ENCODE assay signal across 12 cellular contexts in genomic region chr5:112312810-112313209, GRCh38.
A peak's percentile ranks its signal among the peaks of the same experiment; 100 is the strongest.
DNase-seq lines count a peak whose midpoint lies in the region; ATAC-seq and TF ChIP-seq lines count a peak whose summit lies in the region.
"Had no signal": no experiment of that assay in that cellular context is flagged by ENCODE, and none has a peak within 500 bp of the region (broad histone marks: within the 10 kb centered on the region; RNA-seq: fewer than 3 reads in every experiment).

No MANE protein-coding gene starts in this region.

- no peaks in the 10 kb centered on the region for H3K9me3 Mint-ChIP-seq in natural killer cell

- no peak overlapping the region for H2AFZ ChIP-seq in IMR-90 (replicated peaks; ENCODE audit: low read length, poor library complexity)

- no peak overlapping the region for H2BK5ac ChIP-seq in IMR-90 (ENCODE audit: low read depth, low read length, poor library complexity, severe bottlenecking)

- H3K4me1 Mint-ChIP-seq in natural killer cell: no peaks in the 10 kb centered on the region

- H3K36me3 Mint-ChIP-seq in natural killer cell: no peaks in the 10 kb centered on the region

- no peak overlapping the region for H4K5ac ChIP-seq in IMR-90 (ENCODE audit: low read depth, low read length)

- no peak overlapping the region for H2BK120ac ChIP-seq in IMR-90 (ENCODE audit: low read depth, low read length)

- H3K4me1 ChIP-seq in IMR-90 (ENCODE audit: control insufficient read depth, insufficient read depth, low read length): no peaks in the 10 kb centered on the region
- H3K4me1 ChIP-seq in RWPE2 (ENCODE audit: insufficient read depth, poor library complexity, severe bottlenecking): peaks cover 8% of the 10 kb centered on the region

- H4K91ac ChIP-seq in IMR-90 (ENCODE audit: insufficient read depth, low read depth, low read length): no peak overlapping the region

- H2AK9ac ChIP-seq in IMR-90 (replicated peaks; ENCODE audit: low read depth, low read length, poor library complexity): no peak overlapping the region

- no peak overlapping the region for H3K4me2 ChIP-seq in IMR-90 (ENCODE audit: low read depth, low read length)

- BruUV-seq in IMR-90 (replicated peaks; lab: Mats Ljungman, UMichigan): no TSS peak

- ATAC-seq in IMR-90 (ENCODE audit: low read depth) (no peak), RWPE2 (ENCODE audit: low read depth) (peak; percentile 26; the same call in 1 of the 3 replicates), omental fat pad (ENCODE audit: low FRiP score) (peak; percentile 57), natural killer cell (no peak)

- intact Hi-C loops in IMR-90 (cut with micrococcal nuclease) (no loop called here), natural killer cell (cut with micrococcal nuclease) (no loop called here)

- no peaks in the 10 kb centered on the region for H3K27me3 Mint-ChIP-seq in natural killer cell (ENCODE audit: low read depth in 2 of 2)

- in situ Hi-C loops in IMR-90 (cut with MboI; ENCODE audit: low sequenced_read_pairs): no loop called here

- no peaks in the 10 kb centered on the region for H4K20me1 ChIP-seq in IMR-90 (ENCODE audit: insufficient read depth, low read length)

- no peaks in the 10 kb centered on the region for H3K36me3 ChIP-seq in IMR-90 (ENCODE audit: control insufficient read depth, insufficient read depth, low read length)
- H3K36me3 ChIP-seq in RWPE2 (ENCODE audit: low read depth): no peaks in the 10 kb centered on the region

- no peak for DNase-seq in IMR-90
- no peak for DNase-seq in RWPE2 (ENCODE audit: low spot score)
- peak; percentile 18 for DNase-seq in fibroblast of mammary gland (ENCODE audit: low read depth)
- no peak for DNase-seq in omental fat pad (ENCODE audit: low spot score)
- DNase-seq in amniotic stem cell (lab: John Stamatoyannopoulos, UW): no peak
- no peak for DNase-seq in natural killer cell
- DNase-seq in NCI-H526 treated with DMSO at 0.1 percent for 48 hours (lab: John Stamatoyannopoulos, UW): no peak
- DNase-seq: AML-193; GOT3; NCI-H1417 treated with DMSO at 0.1 percent for 48 hours; NK-92 treated with Interleukin-12 subunit alpha and Interleukin-12 subunit beta, amount 100 ng/mL, for 24 hours had no signal

- no peak for TF ChIP-seq RAD21 in IMR-90 (IDR thresholded peaks at IDR 0.05; ENCODE audit: low read length)

- H2BK15ac ChIP-seq in IMR-90 (ENCODE audit: low read depth, low read length): no peak overlapping the region

- no peak for TF ChIP-seq CTCF in IMR-90 (conservative IDR thresholded peaks at IDR 0.05; ENCODE audit: low read depth, low read length)
- TF ChIP-seq CTCF in RWPE2 (IDR thresholded peaks at IDR 0.05; ENCODE audit: poor library complexity, severe bottlenecking): no peak
- TF ChIP-seq CTCF in fibroblast of mammary gland (conservative IDR thresholded peaks at IDR 0.05; ENCODE audit: control insufficient read depth, insufficient read depth, low read depth, low read length): no peak
- TF ChIP-seq CTCF in omental fat pad (IDR thresholded peaks at IDR 0.05): no peak
- no peak for TF ChIP-seq CTCF in natural killer cell (IDR thresholded peaks at IDR 0.05)

- H3K9me1 ChIP-seq in IMR-90 (ENCODE audit: insufficient read depth, low read length): no peaks in the 10 kb centered on the region

- no CpG with 5 or more reads among the region's 1 CpG for WGBS in IMR-90 (ENCODE audit: extremely low coverage in 2 of 2, insufficient read length in 1 of 2), 2 experiments

- H3K9me3 ChIP-seq in IMR-90 (ENCODE audit: control insufficient read depth, insufficient read depth, low read length): no peaks in the 10 kb centered on the region
- H3K9me3 ChIP-seq in RWPE2 (ENCODE audit: severe bottlenecking): no peaks in the 10 kb centered on the region

- TF ChIP-seq POLR2A in IMR-90 (IDR thresholded peaks at IDR 0.05; ENCODE audit: low read depth, low read length): no peak

- H3K4ac ChIP-seq in IMR-90 (ENCODE audit: low read depth, low read length): no peak overlapping the region

- no peak overlapping the region for H3K4me3 ChIP-seq in IMR-90 (ENCODE audit: insufficient read depth, low read depth, low read length)
- H3K4me3 ChIP-seq in RWPE2 (ENCODE audit: severe bottlenecking): no peak overlapping the region
- no peak overlapping the region for H3K4me3 ChIP-seq in fibroblast of mammary gland (ENCODE audit: control insufficient read depth, low read depth, low read length)

- H3K27ac ChIP-seq in IMR-90 (ENCODE audit: insufficient read depth, low read length) (no peak overlapping the region), RWPE2 (ENCODE audit: poor library complexity, severe bottlenecking) (no peak overlapping the region)
- H3K27ac ChIP-seq: C4-2B had no signal

- no peak overlapping the region for H3K9ac ChIP-seq in IMR-90 (ENCODE audit: low read depth, low read length)

- no peak overlapping the region for H4K8ac ChIP-seq in IMR-90 (ENCODE audit: low read depth in 2 of 2, low read length in 2 of 2)

- no peaks in the 10 kb centered on the region for H3K27me3 ChIP-seq in IMR-90 (ENCODE audit: control insufficient read depth, insufficient read depth, low read length)
- H3K27me3 ChIP-seq in RWPE2 (ENCODE audit: insufficient read depth, poor library complexity, severe bottlenecking): no peaks in the 10 kb centered on the region

- no peak overlapping the region for H2BK20ac ChIP-seq in IMR-90 (ENCODE audit: low read depth, low read length)

- H3K14ac ChIP-seq in IMR-90 (replicated peaks; ENCODE audit: low read depth, low read length): no peak overlapping the region

- H3K23ac ChIP-seq in IMR-90 (ENCODE audit: low read depth, low read length): no peak overlapping the region

- H3K27ac Mint-ChIP-seq in natural killer cell: no peak overlapping the region

- H3K79me1 ChIP-seq in IMR-90 (ENCODE audit: low read depth in 1 of 2, low read length in 2 of 2): no peaks in the 10 kb centered on the region

- no peak overlapping the region for H2AK5ac ChIP-seq in IMR-90 (ENCODE audit: low read depth, low read length)

- H3K4me3 Mint-ChIP-seq in natural killer cell: no peak overlapping the region

- CTCF ChIA-PET in IMR-90 (lab: Yijun Ruan, JAX): no interaction called here

- POLR2A ChIA-PET in IMR-90 (lab: Charles Lee; ENCODE audit: unreplicated experiment): no interaction called here

- dilution Hi-C loops in IMR-90 (cut with HindIII; ENCODE audit: low sequenced_read_pairs, unreplicated experiment): no loop called here

- H3K18ac ChIP-seq in IMR-90 (ENCODE audit: low read depth, low read length): no peak overlapping the region

- no peak overlapping the region for H3K56ac ChIP-seq in IMR-90 (ENCODE audit: extremely low read depth, insufficient read depth, low read length)

TF ChIP-seq in IMR-90, 13 proteins besides CTCF, POLR2A, EP300 and RAD21:
- TF ChIP-seq CEBPB (IDR thresholded peaks at IDR 0.05; ENCODE audit: low read depth, low read length) (peak; percentile 27; the same call in 1 of the 2 replicates), MAFK (IDR thresholded peaks at IDR 0.05; ENCODE audit: low read depth, low read length) (no peak)

Comparison
In these comparisons a context has a peak if more than half of its experiments do, and no peak if none do; other contexts are left out.
1. ATAC-seq: peak in RWPE2 (single experiment) and omental fat pad (single experiment); none in IMR-90 (single experiment) and natural killer cell (0 of 3).